Comparison of ENCODE assay signal across 8 cellular contexts in genomic region chrX:2928127-2928582, GRCh38. TPM values are rescaled to one million over a fixed set of nuclear protein-coding genes. Genes with fewer than 3 reads are reported as not detected.
A peak's percentile ranks its signal among the peaks of the same experiment; 100 is the strongest.
DNase-seq lines count a peak whose midpoint lies in the region; ATAC-seq and TF ChIP-seq lines count a peak whose summit lies in the region.

No MANE protein-coding gene starts in this region.

- no peak for ATAC-seq in activated CD8-positive, alpha-beta memory T cell treated with anti-CD3 and anti-CD28 coated beads, Interleukin-2, amount 10 ng/mL, durations not matched to agents 7 days and 5 days
- ATAC-seq in right lobe of liver: peak; percentile 25 to 55 (median 48)
- ATAC-seq in GM18873 (IDR thresholded peaks at IDR 0.05; ENCODE audit: low FRiP score, unreplicated experiment): no peak

- 2% methylated on average over 24 of the region's 32 CpGs for WGBS in right lobe of liver (ENCODE audit: insufficient coverage, low coverage, low lambda C conversion rate, missing lambda C conversion rate)

- peak overlapping the region; percentile 76 for H3K4me3 Mint-ChIP-seq in activated CD8-positive, alpha-beta memory T cell treated with anti-CD3 and anti-CD28 coated beads, Interleukin-2, amount 10 ng/mL, durations not matched to agents 7 days and 5 days

- no peaks in the 10 kb centered on the region for H3K27me3 ChIP-seq in right lobe of liver

- intact Hi-C loops in right lobe of liver (cut with DNase I): no loop called here

- peak overlapping the region; percentile 40 for H3K27ac ChIP-seq in cingulate gyrus (ENCODE audit: low read depth, low read length)
- peak overlapping the region; percentile 70 to 98 (median 82) for H3K27ac ChIP-seq in right lobe of liver

- H3K27ac Mint-ChIP-seq in activated CD8-positive, alpha-beta memory T cell treated with anti-CD3 and anti-CD28 coated beads, Interleukin-2, amount 10 ng/mL, durations not matched to agents 7 days and 5 days: no peak overlapping the region

- peak; percentile 36 for DNase-seq in activated CD8-positive, alpha-beta memory T cell treated with anti-CD3 and anti-CD28 coated beads, Interleukin-2, amount 10 ng/mL, durations not matched to agents 7 days and 5 days
- no peak for DNase-seq in activated CD8-positive, alpha-beta memory T cell treated with anti-CD3 and anti-CD28 coated beads, Interleukin-2, amount 50 U/mL, for 48 hours
- DNase-seq in right lobe of liver (peak; percentile 66 to 84 (median 77)), stromal cell of bone marrow (ENCODE audit: low read depth) (peak; percentile 0), GF-D8 (lab: John Stamatoyannopoulos, UW) (no peak), SHP77 treated with DMSO at 0.1 percent for 48 hours (lab: John Stamatoyannopoulos, UW) (no peak)

- no peak for TF ChIP-seq POLR2A in right lobe of liver (IDR thresholded peaks at IDR 0.05)

- no peaks in the 10 kb centered on the region for H3K4me1 Mint-ChIP-seq in activated CD8-positive, alpha-beta memory T cell treated with anti-CD3 and anti-CD28 coated beads, Interleukin-2, amount 10 ng/mL, durations not matched to agents 7 days and 5 days

- peaks cover 4% of the 10 kb centered on the region for H3K27me3 Mint-ChIP-seq in activated CD8-positive, alpha-beta memory T cell treated with anti-CD3 and anti-CD28 coated beads, Interleukin-2, amount 10 ng/mL, durations not matched to agents 7 days and 5 days

- no peaks in the 10 kb centered on the region for H3K36me3 ChIP-seq in right lobe of liver

- H3K4me3 ChIP-seq in right lobe of liver: peak overlapping the region; percentile 68 to 90 (median 75)

- no peaks in the 10 kb centered on the region for H3K36me3 Mint-ChIP-seq in activated CD8-positive, alpha-beta memory T cell treated with anti-CD3 and anti-CD28 coated beads, Interleukin-2, amount 10 ng/mL, durations not matched to agents 7 days and 5 days

- CTCF ChIA-PET in activated CD8-positive, alpha-beta memory T cell treated with anti-CD3 and anti-CD28 coated beads, Interleukin-2, amount 10 ng/mL, durations not matched to agents 7 days and 5 days (lab: Charles Lee): no interaction called here

- no peaks in the 10 kb centered on the region for H3K9me3 ChIP-seq in right lobe of liver

- peaks cover 0 to 11% (median 1%) of the 10 kb centered on the region in 4 donors for H3K4me1 ChIP-seq in right lobe of liver

- H3K9me3 Mint-ChIP-seq in activated CD8-positive, alpha-beta memory T cell treated with anti-CD3 and anti-CD28 coated beads, Interleukin-2, amount 10 ng/mL, durations not matched to agents 7 days and 5 days (ENCODE audit: low read depth): no peaks in the 10 kb centered on the region

- TF ChIP-seq CTCF in right lobe of liver (IDR thresholded peaks at IDR 0.05): no peak

RNA-seq across cellular contexts. Expression of gene ARSD, which starts 1.0 kb away (rescaled TPM):
- total RNA-seq in activated CD8-positive, alpha-beta memory T cell treated with anti-CD3 and anti-CD28 coated beads, Interleukin-2, amount 10 ng/mL, durations not matched to agents 7 days and 5 days: 1 to 10 TPM; 1.3 to 2.1 TPM
- total RNA-seq in right lobe of liver: 10 to 100 TPM; 26.2 to 76.0 (median 34.2) TPM

Comparison
In these comparisons a context has a peak if more than half of its experiments do, and no peak if none do; other contexts are left out.
1. DNase-seq: peak in activated CD8-positive, alpha-beta memory T cell treated with anti-CD3 and anti-CD28 coated beads, Interleukin-2, amount 10 ng/mL, durations not matched to agents 7 days and 5 days (single experiment), right lobe of liver (3 of 3) and stromal cell of bone marrow (single experiment); none in activated CD8-positive, alpha-beta memory T cell treated with anti-CD3 and anti-CD28 coated beads, Interleukin-2, amount 50 U/mL, for 48 hours (single experiment), GF-D8 (single experiment) and SHP77 treated with DMSO at 0.1 percent for 48 hours (single experiment).
2. ATAC-seq: peak in right lobe of liver (4 of 4); none in activated CD8-positive, alpha-beta memory T cell treated with anti-CD3 and anti-CD28 coated beads, Interleukin-2, amount 10 ng/mL, durations not matched to agents 7 days and 5 days (single experiment) and GM18873 (single experiment).
3. RNA of gene ARSD, which starts 1.0 kb away (total RNA-seq): 26.2 to 76.0 TPM in right lobe of liver; 1.3 to 2.1 TPM in activated CD8-positive, alpha-beta memory T cell treated with anti-CD3 and anti-CD28 coated beads, Interleukin-2, amount 10 ng/mL, durations not matched to agents 7 days and 5 days; every median in the first group is over 4 times any median in the second.